In genomic region chr3:75429561-75430220, GRCh38 we compare ENCODE assay signal across 8 cellular contexts.
DNase-seq lines count a peak whose midpoint lies in the region; TF ChIP-seq lines count a peak whose summit lies in the region.
"Not testable (repeated sequence)": the region's sequence is repeated elsewhere in the genome, so short reads cannot be mapped to it uniquely, and the experiment has no call there.

No MANE protein-coding gene starts in this region.

- peaks cover 28% of the 10 kb centered on the region for H3K4me1 ChIP-seq in adipocyte (ENCODE audit: control insufficient read depth, insufficient read depth, low read length)

- H3K4me3 ChIP-seq in AG04450 (ENCODE audit: low read depth, low read length); H7 (ENCODE audit: insufficient read depth, low read depth, low read length); adipocyte (ENCODE audit: low read length); fibroblast of the aortic adventitia (ENCODE audit: low read depth, low read length): not testable (repeated sequence)

- peak overlapping the region; percentile 58 for H3K9ac ChIP-seq in adipocyte (ENCODE audit: low read length)

- not testable (repeated sequence) for DNase-seq in AG04450 (ENCODE audit: low read depth, low spot score)
- peak; percentile 73 for DNase-seq in H7
- peak; percentile 24 for DNase-seq in NCI-H2227 treated with DMSO at 0.1 percent for 48 hours (lab: John Stamatoyannopoulos, UW)
- DNase-seq in adipocyte (ENCODE audit: low read depth) = peak; percentile 89
- DNase-seq in fibroblast of the aortic adventitia (ENCODE audit: low read depth) = peak; percentile 72
- DNase-seq in midbrain (lab: John Stamatoyannopoulos, UW) = peak; percentile 48
- peak; percentile 66 to 70 for DNase-seq in stimulated activated CD4-positive, alpha-beta T cell treated with anti-CD3 and anti-CD28 coated beads, Interleukin-2, amount 100 ng/mL, for 48 hours

- not testable (repeated sequence) for H3K36me3 ChIP-seq in H7 (replicated peaks; ENCODE audit: control insufficient read depth, insufficient read depth, low read length)
- H3K36me3 ChIP-seq in adipocyte (ENCODE audit: control insufficient read depth, insufficient read depth, low read length, severe bottlenecking) = peaks cover 46% of the 10 kb centered on the region

- H3K27me3 ChIP-seq in AG04450 (ENCODE audit: control insufficient read depth, insufficient read depth, low read length); H7 (ENCODE audit: control insufficient read depth, insufficient read depth, low read length); adipocyte (replicated peaks; ENCODE audit: control insufficient read depth, insufficient read depth, low read length): not testable (repeated sequence)

- POLR2A ChIA-PET in AG04450 (lab: Yijun Ruan, JAX) = not testable (repeated sequence)

- not testable (repeated sequence) for H3K9me3 ChIP-seq in AG04450 (ENCODE audit: control insufficient read depth, insufficient read depth, low read length); adipocyte (ENCODE audit: control insufficient read depth, low read length)

- TF ChIP-seq CTCF in AG04450 (IDR thresholded peaks at IDR 0.05; ENCODE audit: low read depth, low read length) = peak; percentile 73
- TF ChIP-seq CTCF in VCaP (conservative IDR thresholded peaks at IDR 0.05) = peak; percentile 87
- peak; percentile 70 for TF ChIP-seq CTCF in fibroblast of the aortic adventitia (IDR thresholded peaks at IDR 0.05; ENCODE audit: insufficient read depth, low read length)

- CTCF ChIA-PET in AG04450 (lab: Charles Lee) = interaction anchor here (1.1 to 2.8 kb wide), 4 partner anchors 133 to 237 kb away, joined by 4 to 18 read pairs (median 12); no protein-coding TSS in a partner anchor

- not testable (repeated sequence) for H3K27ac ChIP-seq in AG04450 (ENCODE audit: low read depth, low read length); VCaP
